In the genomic region with DNA sequence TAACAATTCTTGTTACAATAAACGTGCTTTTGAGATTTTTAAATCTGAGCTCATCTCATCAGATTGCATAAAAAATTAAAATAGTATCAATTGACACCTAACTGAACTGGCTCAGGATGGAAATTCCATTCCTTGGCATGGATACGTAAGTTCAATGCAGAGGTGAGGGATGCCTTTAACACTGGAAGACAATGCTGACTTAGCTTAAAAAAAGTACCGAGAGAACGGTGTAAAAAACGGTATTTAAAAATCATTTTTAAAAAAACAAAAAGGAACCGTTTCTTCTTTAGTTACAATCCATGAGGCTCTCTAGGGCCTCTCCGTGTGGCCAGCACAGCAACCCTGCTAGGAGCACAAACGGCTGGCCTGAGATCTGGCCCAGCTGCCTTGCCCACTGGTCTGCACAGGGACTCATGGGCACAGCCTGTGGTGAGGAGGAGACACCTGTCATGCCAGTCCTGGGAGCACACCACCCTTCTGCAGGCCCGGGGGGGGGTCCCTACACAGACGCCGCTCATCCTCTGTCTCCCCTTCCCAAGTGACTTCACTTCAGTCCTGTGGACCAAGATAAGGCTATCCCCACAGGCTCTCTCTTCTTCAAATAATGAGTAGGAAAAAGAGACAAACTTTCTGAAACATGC, we compare ENCODE assay signal across 19 cellular contexts. TPM values are rescaled to one million over a fixed set of nuclear protein-coding genes. Genes with fewer than 3 reads are reported as not detected.
A peak's percentile ranks its signal among the peaks of the same experiment; 100 is the strongest.
DNase-seq lines count a peak whose midpoint lies in the region; ATAC-seq and TF ChIP-seq lines count a peak whose summit lies in the region.
"Had no signal": no experiment of that assay in that cellular context is flagged by ENCODE, and none has a peak within 500 bp of the region (broad histone marks: within the 10 kb centered on the region; RNA-seq: fewer than 3 reads in every experiment).

No MANE protein-coding gene starts in this region.

- no peaks in the 10 kb centered on the region for H3K4me1 Mint-ChIP-seq in activated T-cell treated with anti-CD3 and anti-CD28 coated beads, Interleukin-2, amount 50 U/mL, for 72 hours (ENCODE audit: low read depth)
- no peaks in the 10 kb centered on the region for H3K4me1 Mint-ChIP-seq in HFFc6 (ENCODE audit: low read depth)
- peaks cover 19% of the 10 kb centered on the region for H3K4me1 Mint-ChIP-seq in endothelial cell (ENCODE audit: unreplicated experiment)

- no peak overlapping the region for H3K27ac ChIP-seq in psoas muscle
- H3K27ac ChIP-seq: BLaER1 treated with 17β-estradiol and CSF1 and Interleukin-3, amounts not matched to agents 10 nM and 100 nM had no signal

- no peak overlapping the region for H3K4me3 ChIP-seq in psoas muscle
- H3K4me3 ChIP-seq: BLaER1 treated with 17β-estradiol and CSF1 and Interleukin-3, amounts not matched to agents 10 nM and 100 nM had no signal

- no peak for ATAC-seq in activated T-cell treated with anti-CD3 and anti-CD28 coated beads, Interleukin-2, amount 50 U/mL, for 72 hours (replicated peaks in 1 of 2)
- ATAC-seq in psoas muscle (peak; percentile 28 to 61 (median 54)), HG03095 (IDR thresholded peaks at IDR 0.05; ENCODE audit: unreplicated experiment) (no peak), GM21447 (IDR thresholded peaks at IDR 0.05; ENCODE audit: unreplicated experiment) (no peak)

- 27 to 54% (median 29%) methylated on average over 11 of the region's 11 CpGs for whole genome bisulfite sequencing in psoas muscle, 3 donors

- H3K9me3 Mint-ChIP-seq in activated T-cell treated with anti-CD3 and anti-CD28 coated beads, Interleukin-2, amount 50 U/mL, for 72 hours = no peaks in the 10 kb centered on the region
- H3K9me3 Mint-ChIP-seq in HFFc6 = no peaks in the 10 kb centered on the region
- H3K9me3 Mint-ChIP-seq in endothelial cell (ENCODE audit: unreplicated experiment) = no peaks in the 10 kb centered on the region
- H3K9me3 Mint-ChIP-seq: H9 had no signal

- TF ChIP-seq CTCF in HFFc6 (IDR thresholded peaks at IDR 0.05) = no peak
- no peak for TF ChIP-seq CTCF in endothelial cell (IDR thresholded peaks at IDR 0.05; ENCODE audit: unreplicated experiment)
- TF ChIP-seq CTCF in psoas muscle (IDR thresholded peaks at IDR 0.05) = no peak

- no peak overlapping the region for H3K4me3 Mint-ChIP-seq in activated T-cell treated with anti-CD3 and anti-CD28 coated beads, Interleukin-2, amount 50 U/mL, for 72 hours
- no peak overlapping the region for H3K4me3 Mint-ChIP-seq in HFFc6
- H3K4me3 Mint-ChIP-seq in endothelial cell (ENCODE audit: unreplicated experiment) = no peak overlapping the region
- H3K4me3 Mint-ChIP-seq: H9 had no signal

- no peaks in the 10 kb centered on the region for H3K9me3 ChIP-seq in psoas muscle
- H3K9me3 ChIP-seq: BLaER1 treated with 17β-estradiol and CSF1 and Interleukin-3, amounts not matched to agents 10 nM and 100 nM had no signal

- H3K36me3 ChIP-seq in psoas muscle (ENCODE audit: insufficient read depth in 1 of 2, low read depth in 1 of 2) = peaks cover 12 to 67% of the 10 kb centered on the region in 2 donors

- peak overlapping the region; percentile 64 for H3K27ac Mint-ChIP-seq in activated T-cell treated with anti-CD3 and anti-CD28 coated beads, Interleukin-2, amount 50 U/mL, for 72 hours
- H3K27ac Mint-ChIP-seq in HFFc6 (0 out of 2 replicates have a peak overlapping the region, but pooled peaks have one; percentile 43), endothelial cell (ENCODE audit: unreplicated experiment) (peak overlapping the region; percentile 52)

- H3K27me3 Mint-ChIP-seq in activated T-cell treated with anti-CD3 and anti-CD28 coated beads, Interleukin-2, amount 50 U/mL, for 72 hours (ENCODE audit: low read depth) = no peaks in the 10 kb centered on the region
- H3K27me3 Mint-ChIP-seq in HFFc6 (ENCODE audit: insufficient read depth) (no peaks in the 10 kb centered on the region; the same call in 1 of the 2 replicates), endothelial cell (ENCODE audit: unreplicated experiment) (peaks cover 2% of the 10 kb centered on the region)

- no peaks in the 10 kb centered on the region for H3K27me3 ChIP-seq in psoas muscle (ENCODE audit: insufficient read depth in 3 of 3, low read length in 2 of 3)
- H3K27me3 ChIP-seq: BLaER1 treated with 17β-estradiol and CSF1 and Interleukin-3, amounts not matched to agents 10 nM and 100 nM had no signal

- peaks cover 32% of the 10 kb centered on the region for H3K4me1 ChIP-seq in psoas muscle

- intact Hi-C loops in psoas muscle (cut with DNase I) = no loop called here

- H3K36me3 Mint-ChIP-seq in activated T-cell treated with anti-CD3 and anti-CD28 coated beads, Interleukin-2, amount 50 U/mL, for 72 hours (ENCODE audit: insufficient read depth in 2 of 2) = peaks cover 2 to 9% of the 10 kb centered on the region in 2 donors
- H3K36me3 Mint-ChIP-seq in HFFc6 (ENCODE audit: low read depth) (peaks cover 32% of the 10 kb centered on the region), endothelial cell (ENCODE audit: low read depth, unreplicated experiment) (peaks cover 32% of the 10 kb centered on the region)

- DNase-seq in activated T-cell treated with anti-CD3 and anti-CD28 coated beads, Interleukin-2, amount 50 U/mL, for 72 hours = no peak
- DNase-seq in activated T-cell treated with anti-CD3 and anti-CD28 coated beads for 4 hours = no peak
- no peak for DNase-seq in HFFc6
- no peak for DNase-seq in endothelial cell (ENCODE audit: low spot score)
- DNase-seq in psoas muscle = no peak
- DNase-seq in activated gamma-delta T cell (lab: John Stamatoyannopoulos, UW) = no peak
- DNase-seq: GF-D8, H9, KG1, NCI-H1417 treated with DMSO at 0.1 percent for 48 hours, NCI-H2029, NCI-H2171 treated with DMSO at 0.1 percent for 48 hours, NCI-H446 treated with DMSO at 0.1 percent for 48 hours, NCI-H748 treated with DMSO at 0.1 percent for 48 hours, OCI-M1, SIG-M5 had no signal

RNA-seq across cellular contexts. Expression of gene FAM168B, which starts 45.2 kb away (rescaled TPM):
- total RNA-seq in activated T-cell treated with anti-CD3 and anti-CD28 coated beads, Interleukin-2, amount 50 U/mL, for 72 hours = 100 to 1,000 TPM in 1 of 2 donors, 10 to 100 TPM in 1; 89.3 to 108 TPM
- 100 to 1,000 TPM in 1 of 6 experiments, 10 to 100 TPM in 5; 87.2 to 103 (median 95.3) TPM for total RNA-seq in HFFc6 (2021; fragmentation: NEBNext Ultra II Directional; extraction: Animal tissue kit (Norgen Biotek cat#: 25700))
- total RNA-seq in endothelial cell (ENCODE audit: unreplicated experiment) (72.0 TPM), psoas muscle (100 to 1,000 TPM in 2 of 4 donors, 10 to 100 TPM in 2; 63.1 to 130 (median 105) TPM)
- 100 to 1,000 TPM in 1 of 3 donors, 10 to 100 TPM in 2; 39.2 to 155 (median 98.8) TPM for polyA plus RNA-seq in psoas muscle

RNA-seq across cellular contexts. Expression of gene PLEKHB2, which starts 57.1 kb away (rescaled TPM):
- total RNA-seq in activated T-cell treated with anti-CD3 and anti-CD28 coated beads, Interleukin-2, amount 50 U/mL, for 72 hours = 10 to 100 TPM; 53.2 to 53.8 TPM
- 10 to 100 TPM; 87.3 to 96.2 (median 93.6) TPM for total RNA-seq in HFFc6 (2021; fragmentation: NEBNext Ultra II Directional; extraction: Animal tissue kit (Norgen Biotek cat#: 25700))
- total RNA-seq in endothelial cell (ENCODE audit: unreplicated experiment) (59.2 TPM), psoas muscle (10 to 100 TPM; 24.7 to 67.6 (median 28.7) TPM)
- 10 to 100 TPM; 17.9 to 81.4 (median 74.7) TPM for polyA plus RNA-seq in psoas muscle

Comparison
In these comparisons a context has a peak if more than half of its experiments do, and no peak if none do; other contexts are left out.
1. ATAC-seq: peak in psoas muscle (4 of 4); none in activated T-cell treated with anti-CD3 and anti-CD28 coated beads, Interleukin-2, amount 50 U/mL, for 72 hours (0 of 2), HG03095 (single experiment) and GM21447 (single experiment).
2. Peak in every context shown above with its lines, with median percentiles within 50 percentile points of each other: H3K27ac Mint-ChIP-seq.